25 cellular contexts compared by ENCODE assay signal in genomic region chr6:49050606-49051005, GRCh38.
"Had no signal": no experiment of that assay in that cellular context is flagged by ENCODE, and none has a peak within 500 bp of the region (broad histone marks: within the 10 kb centered on the region; RNA-seq: fewer than 3 reads in every experiment).

No MANE protein-coding gene starts in this region.

- DNase-seq: islet precursor cell; left ventricle myocardium inferior; midbrain; mucosa of descending colon; naive thymus-derived CD4-positive, alpha-beta T cell; pancreas; posterior cingulate gyrus; retina; right cardiac atrium; stimulated activated CD4-positive, alpha-beta T cell treated with anti-CD3 and anti-CD28 coated beads, Interleukin-12 subunit alpha, Interleukin-12 subunit beta, amount 100 ng/mL, for 4 hours; stimulated activated CD4-positive, alpha-beta T cell treated with anti-CD3 and anti-CD28 coated beads, Interleukin-15, amount 100 ng/mL, for 24 hours; stimulated activated CD4-positive, alpha-beta T cell treated with anti-CD3 and anti-CD28 coated beads, Interleukin-2, amount 100 ng/mL, for 24 hours; stimulated activated CD4-positive, alpha-beta T cell treated with anti-CD3 and anti-CD28 coated beads, Interleukin-4, amount 100 ng/mL, for 1 hour; stimulated activated naive B cell treated with anti-CD40 and anti-IgM and Interleukin-4, amounts not matched to agents 10 μg/mL and 1 μg/mL and 100 μg/mL, for 72 hours had no signal

- ATAC-seq: mucosa of descending colon; naive thymus-derived CD4-positive, alpha-beta T cell; natural killer cell treated with Interleukin-12 subunit alpha and Interleukin-12 subunit beta and Interleukin-15 and Interleukin-18, amount 100 ng/mL, for 72 hours; pancreas; right cardiac atrium; sciatic nerve; stimulated activated naive B cell treated with anti-CD40 and anti-IgM and Interleukin-4, amounts not matched to agents 10 μg/mL and 1 μg/mL and 100 μg/mL, for 72 hours had no signal

- H3K4me3 Mint-ChIP-seq: memory B cell; naive thymus-derived CD4-positive, alpha-beta T cell; natural killer cell treated with Interleukin-12 subunit alpha and Interleukin-12 subunit beta and Interleukin-15 and Interleukin-18, amount 100 ng/mL, for 72 hours; stimulated activated naive B cell treated with anti-CD40 and anti-IgM and Interleukin-4, amounts not matched to agents 10 μg/mL and 1 μg/mL and 100 μg/mL, for 72 hours; stimulated activated naive CD8-positive, alpha-beta T cell treated with anti-CD3 and anti-CD28 coated beads, Interleukin-15, Interleukin-2, amounts not matched to agents 100 ng/mL and 50 ng/mL, for 24 hours; type B pancreatic cell had no signal

- H3K27me3 Mint-ChIP-seq: memory B cell; naive thymus-derived CD4-positive, alpha-beta T cell; natural killer cell treated with Interleukin-12 subunit alpha and Interleukin-12 subunit beta and Interleukin-15 and Interleukin-18, amount 100 ng/mL, for 72 hours; stimulated activated naive B cell treated with anti-CD40 and anti-IgM and Interleukin-4, amounts not matched to agents 10 μg/mL and 1 μg/mL and 100 μg/mL, for 72 hours; stimulated activated naive CD8-positive, alpha-beta T cell treated with anti-CD3 and anti-CD28 coated beads, Interleukin-15, Interleukin-2, amounts not matched to agents 100 ng/mL and 50 ng/mL, for 24 hours; type B pancreatic cell had no signal

- H3K4me1 Mint-ChIP-seq: memory B cell; naive thymus-derived CD4-positive, alpha-beta T cell; stimulated activated naive B cell treated with anti-CD40 and anti-IgM and Interleukin-4, amounts not matched to agents 10 μg/mL and 1 μg/mL and 100 μg/mL, for 72 hours had no signal

- H3K36me3 ChIP-seq: left ventricle myocardium inferior, pancreas, prostate gland, tibial nerve, vagina had no signal

- H3K27me3 ChIP-seq: hepatocyte, pancreas, tibial nerve, vagina had no signal

- H3K4me1 ChIP-seq: left ventricle myocardium inferior, pancreas, prostate gland, tibial nerve, vagina had no signal

- H3K36me3 Mint-ChIP-seq: memory B cell; stimulated activated naive B cell treated with anti-CD40 and anti-IgM and Interleukin-4, amounts not matched to agents 10 μg/mL and 1 μg/mL and 100 μg/mL, for 72 hours; type B pancreatic cell had no signal

- H3K9me3 ChIP-seq: left ventricle myocardium inferior, mucosa of descending colon, pancreas, prostate gland, tibial nerve, vagina had no signal

- H3K27ac ChIP-seq: hepatocyte, left ventricle myocardium inferior, pancreas, prostate gland, skin epidermis, tibial nerve, vagina had no signal

- H3K9me3 Mint-ChIP-seq: type B pancreatic cell had no signal

- H3K4me3 ChIP-seq: hepatocyte, left ventricle myocardium inferior, lung, mucosa of descending colon, pancreas, prostate gland, skin epidermis, tibial nerve, vagina had no signal

- FAIRE-seq: pancreas had no signal

- H3K27ac Mint-ChIP-seq: memory B cell; naive thymus-derived CD4-positive, alpha-beta T cell; natural killer cell treated with Interleukin-12 subunit alpha and Interleukin-12 subunit beta and Interleukin-15 and Interleukin-18, amount 100 ng/mL, for 72 hours; stimulated activated naive B cell treated with anti-CD40 and anti-IgM and Interleukin-4, amounts not matched to agents 10 μg/mL and 1 μg/mL and 100 μg/mL, for 72 hours; stimulated activated naive CD8-positive, alpha-beta T cell treated with anti-CD3 and anti-CD28 coated beads, Interleukin-15, Interleukin-2, amounts not matched to agents 100 ng/mL and 50 ng/mL, for 24 hours; type B pancreatic cell had no signal
